In the genomic region with DNA sequence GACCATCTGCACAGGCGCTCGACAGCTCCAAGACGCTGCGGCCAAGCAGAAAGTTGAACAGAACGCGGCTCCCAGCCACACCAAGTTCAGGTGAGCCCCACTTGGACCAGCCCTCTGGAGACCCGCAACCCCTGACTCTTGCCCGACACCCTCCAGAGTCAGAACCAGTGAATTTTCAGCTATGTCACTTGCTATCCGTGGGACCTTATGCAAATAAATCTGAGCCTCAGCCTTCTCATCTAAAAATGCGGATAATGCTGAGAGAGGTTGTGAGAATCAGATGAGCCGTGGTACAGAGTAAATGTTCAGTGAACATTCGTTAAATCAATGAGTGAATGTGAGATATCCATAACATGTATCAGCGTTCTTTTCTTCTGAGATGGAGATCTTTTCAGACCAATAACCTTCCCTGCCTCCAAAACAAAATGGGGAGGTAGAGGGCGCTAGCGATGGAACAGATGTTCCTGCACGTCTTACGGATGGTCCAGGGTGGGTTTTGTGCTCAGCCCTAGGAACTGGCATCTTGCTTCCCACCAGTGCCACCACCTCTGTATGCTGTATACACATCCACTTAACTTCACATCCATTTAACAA, we compare ENCODE assay signal across 8 cellular contexts. TPM values are rescaled to one million over a fixed set of nuclear protein-coding genes. Genes with fewer than 3 reads are reported as not detected.
DNase-seq lines count a peak whose midpoint lies in the region; ATAC-seq and TF ChIP-seq lines count a peak whose summit lies in the region.

No MANE protein-coding gene starts in this region.

- H3K36me3 ChIP-seq in GM06990 (ENCODE audit: control insufficient read depth, insufficient read depth, low read length) (peaks cover 9% of the 10 kb centered on the region), gastroesophageal sphincter (peaks cover 3 to 49% of the 10 kb centered on the region in 2 donors)

- no peaks in the 10 kb centered on the region for H3K27me3 ChIP-seq in GM06990 (replicated peaks; ENCODE audit: control insufficient read depth, insufficient read depth, low read length)
- no peaks in the 10 kb centered on the region for H3K27me3 ChIP-seq in gastroesophageal sphincter

- ATAC-seq in HG03095 (IDR thresholded peaks at IDR 0.05; ENCODE audit: unreplicated experiment) (peak; percentile 5), activated B cell treated with CpG ODN at 0.5 μM for 24 hours (ENCODE audit: low read depth) (no peak), gastroesophageal sphincter (no peak), GM21619 (IDR thresholded peaks at IDR 0.05; ENCODE audit: unreplicated experiment) (no peak), GM19395 (IDR thresholded peaks at IDR 0.05; ENCODE audit: unreplicated experiment) (no peak)

- H3K27me3 Mint-ChIP-seq in activated B cell treated with CpG ODN at 0.5 μM for 24 hours: no peaks in the 10 kb centered on the region

- H3K4me3 Mint-ChIP-seq in activated B cell treated with CpG ODN at 0.5 μM for 24 hours: peak overlapping the region; percentile 96

- peak overlapping the region; percentile 74 to 98 (median 91) for H3K27ac ChIP-seq in gastroesophageal sphincter

- 0 to 1% methylated on average over 8 to 9 of the region's 17 CpGs for WGBS in gastroesophageal sphincter (ENCODE audit: low coverage in 1 of 2), 2 donors

- no peaks in the 10 kb centered on the region for H3K9me3 ChIP-seq in gastroesophageal sphincter

- H3K4me1 ChIP-seq in gastroesophageal sphincter: peaks cover 14 to 33% (median 17%) of the 10 kb centered on the region in 3 donors

- peak overlapping the region; percentile 94 for H3K4me3 ChIP-seq in GM06990 (replicated peaks; ENCODE audit: low read depth, low read length)
- H3K4me3 ChIP-seq in gastroesophageal sphincter: peak overlapping the region; percentile 58 to 73
- peak overlapping the region; percentile 96 for H3K4me3 ChIP-seq in retinal pigment epithelial cell (ENCODE audit: low read length)

- peaks cover 44% of the 10 kb centered on the region for H3K36me3 Mint-ChIP-seq in activated B cell treated with CpG ODN at 0.5 μM for 24 hours (ENCODE audit: low read depth)

- peak overlapping the region; percentile 99 for H3K27ac Mint-ChIP-seq in activated B cell treated with CpG ODN at 0.5 μM for 24 hours

- DNase-seq in GM06990 (ENCODE audit: extremely low read depth, insufficient read length) (no peak), activated B cell treated with CpG ODN at 0.5 μM for 24 hours (no peak), retinal pigment epithelial cell (ENCODE audit: low read depth) (no peak), hepatic stellate cell (ENCODE audit: low spot score) (no peak)

- peak; percentile 44 for TF ChIP-seq CTCF in GM06990 (IDR thresholded peaks at IDR 0.05; ENCODE audit: insufficient read depth, low read length, poor library complexity, severe bottlenecking)
- TF ChIP-seq CTCF in activated B cell treated with CpG ODN at 0.5 μM for 24 hours (IDR thresholded peaks at IDR 0.05): no peak
- TF ChIP-seq CTCF in gastroesophageal sphincter (IDR thresholded peaks at IDR 0.05): no peak
- peak; percentile 48 for TF ChIP-seq CTCF in retinal pigment epithelial cell (conservative IDR thresholded peaks at IDR 0.05; ENCODE audit: low read depth, low read length)

- intact Hi-C loops in activated B cell treated with CpG ODN at 0.5 μM for 24 hours (cut with micrococcal nuclease): loop anchor here (1.0 to 5.0 kb wide), 6 partner anchors 78 to 775 kb away; a partner anchor contains a TSS

- CTCF ChIA-PET in activated B cell treated with CpG ODN at 0.5 μM for 24 hours (lab: Charles Lee): interaction anchor here (0.9 to 1.5 kb wide), 3 partner anchors 12 to 437 kb away, joined by 3 to 4 read pairs (median 4); no protein-coding TSS in a partner anchor

- peaks cover 38% of the 10 kb centered on the region for H3K4me1 Mint-ChIP-seq in activated B cell treated with CpG ODN at 0.5 μM for 24 hours

- no peak for TF ChIP-seq EP300 in gastroesophageal sphincter (IDR thresholded peaks at IDR 0.05)

- TF ChIP-seq POLR2A in gastroesophageal sphincter (IDR thresholded peaks at IDR 0.05): no peak

- POLR2A ChIA-PET in activated B cell treated with CpG ODN at 0.5 μM for 24 hours (lab: Charles Lee): interaction anchor here (0.8 to 2.0 kb wide), 10 partner anchors 11 to 620 kb away, joined by 3 to 16 read pairs (median 8); a partner anchor contains a TSS

- H3K9me3 Mint-ChIP-seq in activated B cell treated with CpG ODN at 0.5 μM for 24 hours: no peaks in the 10 kb centered on the region

RNA-seq across cellular contexts. Expression of a gene that starts 0.5 kb away (rescaled TPM):
- total RNA-seq in activated B cell treated with CpG ODN at 0.5 μM for 24 hours (44.7 and 47.0 TPM in 2 replicates), gastroesophageal sphincter (10 to 100 TPM; 19.5 to 27.5 (median 25.7) TPM)

RNA-seq across cellular contexts. Expression of a gene that starts 0.8 kb away (rescaled TPM):
- total RNA-seq in activated B cell treated with CpG ODN at 0.5 μM for 24 hours (29.6 and 31.2 TPM in 2 replicates), gastroesophageal sphincter (10 to 100 TPM; 22.6 to 26.9 (median 22.9) TPM)

Comparison
In these comparisons a context has a peak if more than half of its experiments do, and no peak if none do; other contexts are left out.
1. CTCF ChIP-seq: peak in GM06990 (single experiment) and retinal pigment epithelial cell (single experiment); none in activated B cell treated with CpG ODN at 0.5 μM for 24 hours (single experiment) and gastroesophageal sphincter (0 of 4).
2. Peak in every context shown above with its lines, with median percentiles within 50 percentile points of each other: H3K4me3 ChIP-seq.